In the genomic region with DNA sequence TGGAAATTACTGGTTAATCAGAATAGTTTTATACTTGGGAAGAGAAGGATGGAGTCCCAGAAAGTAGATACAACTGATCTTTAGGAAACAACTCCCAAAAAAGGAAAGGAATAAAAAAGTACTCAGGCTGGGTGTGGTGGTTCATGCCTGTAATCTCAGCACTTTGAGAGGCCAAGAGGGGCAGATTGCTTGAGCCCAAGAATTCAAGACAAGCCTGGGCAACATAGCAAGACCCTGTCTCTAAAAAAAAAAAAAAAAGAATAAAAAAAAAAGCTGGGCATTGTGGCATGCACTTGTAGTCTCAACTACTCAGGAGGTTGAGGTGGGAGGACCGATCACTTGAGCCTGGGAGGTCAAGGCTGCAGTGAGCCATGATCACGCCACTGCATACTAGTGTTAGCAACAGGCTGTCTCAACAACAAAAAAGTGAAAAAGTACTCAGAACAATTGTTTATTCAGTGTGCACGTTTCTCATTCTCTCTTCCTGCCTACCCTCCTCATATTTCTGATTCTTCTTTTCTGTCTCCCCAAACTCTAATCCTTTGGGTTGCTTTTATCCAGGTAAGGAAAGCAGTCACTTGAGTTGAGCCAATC, we compare ENCODE assay signal across 23 cellular contexts. TPM values are rescaled to one million over a fixed set of nuclear protein-coding genes. Genes with fewer than 3 reads are reported as not detected.
DNase-seq lines count a peak whose midpoint lies in the region; ATAC-seq, FAIRE-seq and TF ChIP-seq lines count a peak whose summit lies in the region.
"Had no signal": no experiment of that assay in that cellular context is flagged by ENCODE, and none has a peak within 500 bp of the region (broad histone marks: within the 10 kb centered on the region; RNA-seq: fewer than 3 reads in every experiment).

No MANE protein-coding gene starts in this region.

- no peaks in the 10 kb centered on the region for H3K9me3 Mint-ChIP-seq in Caco-2 (ENCODE audit: unreplicated experiment)
- H3K9me3 Mint-ChIP-seq: CD8-positive, alpha-beta T cell; GM23338; H9; HFFc6; IgD-negative memory B cell had no signal

- CTCF ChIA-PET in Caco-2 (lab: Charles Lee) = interaction anchor here (0.6 to 3.2 kb wide), 6 partner anchors 12 to 133 kb away, joined by 3 to 17 read pairs (median 5); partner anchors contain the start of gene TTC22
- CTCF ChIA-PET in K562 (lab: Yijun Ruan, JAX; ENCODE audit: low intra/inter-chr PET ratio) = no interaction called here

- POLR2A ChIA-PET in Caco-2 (lab: Charles Lee) (interaction anchor here (0.7 to 1.6 kb wide), 2 partner anchors 9 to 56 kb away, joined by 3 to 7 read pairs; no protein-coding TSS in a partner anchor), K562 (lab: Yijun Ruan, JAX) (no interaction called here)

- 67% methylated on average over 3 of the region's 3 CpGs for WGBS in K562 (ENCODE audit: insufficient coverage, low coverage, missing lambda C conversion rate)
- WGBS in spleen, 5 donors = 52 to 83% (median 72%) methylated on average over 3 of the region's 3 CpGs

- TF ChIP-seq CTCF in 22Rv1 (IDR thresholded peaks at IDR 0.05) (no peak), Caco-2 (IDR thresholded peaks at IDR 0.05; ENCODE audit: insufficient read depth in 1 of 2, low read depth in 1 of 2, low read length in 1 of 2, severe bottlenecking in 1 of 2, unreplicated experiment in 1 of 2) (no peak), K562 (IDR thresholded peaks at IDR 0.05 in 2 of 3, conservative IDR thresholded peaks at IDR 0.05 in 1 of 3; ENCODE audit: insufficient read depth in 2 of 3, low read depth in 1 of 3, low read length in 3 of 3) (no peak), spleen (IDR thresholded peaks at IDR 0.05 in 8 of 11, conservative IDR thresholded peaks at IDR 0.05 in 3 of 11) (no peak)

- in situ Hi-C loops in K562 (cut with MboI) = no loop called here

- H3K27ac ChIP-seq in 22Rv1 = peak overlapping the region; percentile 96
- no peak overlapping the region for H3K27ac ChIP-seq in K562 (ENCODE audit: extremely low read depth, low read depth, low read length)
- peak overlapping the region in 7 of 8 donors; percentile 26 to 85 (median 58) for H3K27ac ChIP-seq in spleen
- H3K27ac ChIP-seq: SJSA1 had no signal

- peaks cover 21% of the 10 kb centered on the region for H4K20me1 ChIP-seq in K562 (replicated peaks; ENCODE audit: control insufficient read depth, insufficient read depth, low read length)

- H3K27me3 ChIP-seq in Caco-2 (replicated peaks; ENCODE audit: control insufficient read depth, insufficient read depth, low read length) = no peaks in the 10 kb centered on the region
- no peaks in the 10 kb centered on the region for H3K27me3 ChIP-seq in K562 (ENCODE audit: control insufficient read depth in 2 of 2, insufficient read depth in 2 of 2, low read length in 2 of 2)
- H3K27me3 ChIP-seq in spleen (replicated peaks in 1 of 7) = peaks cover 0 to 26% (median 0%) of the 10 kb centered on the region in 7 donors
- H3K27me3 ChIP-seq: SJSA1 had no signal

- peaks cover 30% of the 10 kb centered on the region for H3K4me1 ChIP-seq in Caco-2
- peaks cover 27 to 28% of the 10 kb centered on the region in 2 experiments; a peak in 4 of 5 replicates for H3K4me1 ChIP-seq in K562 (replicated peaks in 1 of 2; ENCODE audit: control insufficient read depth in 2 of 2, insufficient read depth in 2 of 2, low read length in 2 of 2)
- peaks cover 8 to 56% (median 26%) of the 10 kb centered on the region in 6 donors for H3K4me1 ChIP-seq in spleen

- no peak overlapping the region for H3K4me2 ChIP-seq in K562 (ENCODE audit: insufficient read depth, low read length)

- H3K36me3 Mint-ChIP-seq in Caco-2 (ENCODE audit: insufficient read depth, unreplicated experiment) = peaks cover 32% of the 10 kb centered on the region

- H3K9ac ChIP-seq in K562 (ENCODE audit: insufficient read depth in 1 of 2, low read depth in 2 of 2, low read length in 2 of 2) = no peak overlapping the region

- TF ChIP-seq RAD21 in K562 (CRISPR knock-in tag; conservative IDR thresholded peaks at IDR 0.05 in 1 of 2, IDR thresholded peaks at IDR 0.05 in 1 of 2) = no peak

- TF ChIP-seq POLR2A in K562 (conservative IDR thresholded peaks at IDR 0.05) = no peak
- TF ChIP-seq POLR2A in spleen (IDR thresholded peaks at IDR 0.05) = no peak

- intact Hi-C loops in Caco-2 (cut with micrococcal nuclease; ENCODE audit: unreplicated experiment) (no loop called here), K562 (cut with micrococcal nuclease) (no loop called here), spleen (cut with DNase I; ENCODE audit: low total_unique reads) (no loop called here)

- no peaks in the 10 kb centered on the region for H3K9me1 ChIP-seq in K562 (ENCODE audit: control insufficient read depth, insufficient read depth, low read length)

- H2AFZ ChIP-seq in K562 (ENCODE audit: low read depth, low read length) = no peak overlapping the region
- H2AFZ ChIP-seq: GM23338 had no signal

- no peaks in the 10 kb centered on the region for H3K9me3 ChIP-seq in Caco-2
- no peaks in the 10 kb centered on the region for H3K9me3 ChIP-seq in K562 (replicated peaks; ENCODE audit: control insufficient read depth, insufficient read depth, low read depth, low read length)
- no peaks in the 10 kb centered on the region for H3K9me3 ChIP-seq in spleen
- H3K9me3 ChIP-seq: SJSA1 had no signal

- peaks cover 26% of the 10 kb centered on the region for H3K4me1 Mint-ChIP-seq in Caco-2 (ENCODE audit: low read depth, unreplicated experiment)

- peaks cover 28% of the 10 kb centered on the region for H3K79me2 ChIP-seq in K562 (ENCODE audit: control insufficient read depth, insufficient read depth, low read length)

- H3K36me3 ChIP-seq in Caco-2 (ENCODE audit: control insufficient read depth, insufficient read depth, low read length) (no peaks in the 10 kb centered on the region), K562 (ENCODE audit: control insufficient read depth, insufficient read depth, low read length) (peaks cover 18% of the 10 kb centered on the region), spleen (no peaks in the 10 kb centered on the region)
- H3K36me3 ChIP-seq: SJSA1 had no signal

- BruUV-seq in Caco-2 (replicated peaks; lab: Mats Ljungman, UMichigan) = no TSS peak
- BruUV-seq in K562 (replicated peaks; lab: Mats Ljungman, UMichigan) = no TSS peak

- peak overlapping the region; percentile 62 for H3K4me3 Mint-ChIP-seq in Caco-2 (ENCODE audit: unreplicated experiment)
- H3K4me3 Mint-ChIP-seq: H9, HFFc6 had no signal

- H3K4me3 ChIP-seq in Caco-2 (ENCODE audit: low read depth, low read length) = no peak overlapping the region
- no peak overlapping the region for H3K4me3 ChIP-seq in K562
- no peak overlapping the region for H3K4me3 ChIP-seq in spleen
- H3K4me3 ChIP-seq: SJSA1 had no signal

- peak overlapping the region; percentile 89 for H3K27ac Mint-ChIP-seq in Caco-2 (ENCODE audit: unreplicated experiment)
- H3K27ac Mint-ChIP-seq: B cell; CD8-positive, alpha-beta T cell; GM23338; H9; HFFc6; IgD-negative memory B cell had no signal

- DNase-seq in Caco-2 (no peak), K562 (ENCODE audit: extremely low read depth in 1 of 4, low spot score in 3 of 4) (no peak), spleen (no peak), putamen (ENCODE audit: low spot score) (no peak)
- DNase-seq: CD8-positive, alpha-beta T cell; DMS 273 treated with DMSO at 0.1 percent for 48 hours; DND-41; H9; HFFc6; NCI-H1092; NCI-H1417 treated with DMSO at 0.1 percent for 48 hours; NCI-H1694 treated with DMSO at 0.1 percent for 48 hours; NCI-H2227 treated with DMSO at 0.1 percent for 48 hours; NCI-H526 treated with DMSO at 0.1 percent for 48 hours; Right ventricle myocardium superior; RPMI8226 had no signal

- FAIRE-seq in K562 (lab: Jason Lieb, UNC) = no peak

- no peak for ATAC-seq in K562
- ATAC-seq in GM18907 (IDR thresholded peaks at IDR 0.05; ENCODE audit: unreplicated experiment) = no peak
- ATAC-seq in HG02884 (IDR thresholded peaks at IDR 0.05; ENCODE audit: unreplicated experiment) = no peak
- ATAC-seq: CD8-positive, alpha-beta T cell; GM23338 had no signal

- H3K27me3 Mint-ChIP-seq in Caco-2 (ENCODE audit: insufficient read depth, unreplicated experiment) = no peaks in the 10 kb centered on the region
- H3K27me3 Mint-ChIP-seq: IgD-negative memory B cell had no signal

- TF ChIP-seq EP300 in K562 (IDR thresholded peaks at IDR 0.05; ENCODE audit: low read length) = no peak

RNA-seq across cellular contexts. Expression of gene DHCR24, which starts 2.2 kb away (rescaled TPM):
- total RNA-seq in Caco-2 (2022) (433 and 522 TPM in 2 replicates), K562 (2014; rRNA removed) (93.5 and 113 TPM in 2 replicates), K562 (2014; rRNA removed; fragmentation: Illumina TruSeq; extraction: Trizol) (70.6 and 74.3 TPM in 2 replicates), K562 (2015; rRNA removed; fragmentation: Illumina TruSeq; extraction: Trizol) (79.9 and 82.1 TPM in 2 replicates), K562 (2021) (158 and 161 TPM in 2 replicates), spleen (100 to 1,000 TPM; 112 to 370 (median 284) TPM)
- 237 and 531 TPM in 2 replicates for total RNA-seq in K562 (2011; cell fraction: chromatin; rRNA removed; ENCODE audit: low replicate concordance)
- total RNA-seq in K562 (2011; cell fraction: nucleolus; rRNA removed) = 417 and 435 TPM in 2 replicates
- 411 and 423 TPM in 2 replicates for total RNA-seq in K562 (2011; cell fraction: nucleoplasm; rRNA removed)
- polyA plus RNA-seq in K562 (2011; rRNA removed) (137 and 183 TPM in 2 replicates), K562 (2014; fragmentation: Illumina TruSeq; extraction: Trizol) (138 and 140 TPM in 2 replicates), K562 (2014; fragmentation: Nextera tagmentation; extraction: Ambion mirVana) (10 to 100 TPM; 23.4 to 29.6 TPM), K562 (2014; rRNA removed) (69.9 and 70.7 TPM in 2 replicates), spleen (10 to 100 TPM in 1 of 3 donors, 1 to 10 TPM in 2; 7.0 to 29.7 (median 9.1) TPM)
- polyA plus RNA-seq in K562 (2011; cell fraction: cytosol; rRNA removed) = 207 and 209 TPM in 2 replicates
- 214 and 280 TPM in 2 replicates for polyA plus RNA-seq in K562 (2011; cell fraction: nucleus; rRNA removed)
- polyA plus RNA-seq in K562 (2012) = 93.6 and 212 TPM in 2 replicates
- polyA minus RNA-seq in K562 (2011; rRNA and poly(A)+ RNA removed) = 215 and 292 TPM in 2 replicates
- polyA minus RNA-seq in K562 (2011; cell fraction: cytosol; rRNA and poly(A)+ RNA removed) = 158 and 163 TPM in 2 replicates
- 97.6 and 98.3 TPM in 2 replicates for polyA minus RNA-seq in K562 (2011; cell fraction: nucleus; rRNA and poly(A)+ RNA removed)
